Comparison of ENCODE assay signal across 10 cellular contexts in the genomic region with DNA sequence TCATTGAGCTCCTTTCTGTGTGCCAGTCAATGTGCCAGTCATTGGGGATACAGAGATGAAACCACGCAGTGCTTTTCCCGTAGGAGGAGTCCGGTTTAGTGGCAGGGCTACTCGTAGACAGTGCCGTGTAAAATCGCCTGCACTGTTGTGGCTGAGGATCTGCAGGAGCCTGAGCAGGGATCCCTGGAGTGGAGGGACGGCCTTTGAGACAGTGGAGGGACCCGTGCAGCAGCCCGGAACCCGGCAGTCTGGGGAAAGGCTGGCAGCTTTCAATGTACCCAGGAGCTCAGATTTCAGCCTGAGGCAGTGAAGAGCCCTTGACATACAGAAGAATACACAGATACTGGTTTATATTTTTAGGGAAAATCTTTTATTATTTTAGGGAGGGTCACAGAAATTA.
DNase-seq lines count a peak whose midpoint lies in the region; ATAC-seq and TF ChIP-seq lines count a peak whose summit lies in the region.
"Had no signal": no experiment of that assay in that cellular context is flagged by ENCODE, and none has a peak within 500 bp of the region (broad histone marks: within the 10 kb centered on the region; RNA-seq: fewer than 3 reads in every experiment).

No MANE protein-coding gene starts in this region.

- peak overlapping the region; percentile 56 to 75 (median 63) for H3K27ac ChIP-seq in gastrocnemius medialis
- H3K27ac ChIP-seq: RWPE1 had no signal

- in situ Hi-C loops in gastrocnemius medialis (cut with MboI; ENCODE audit: low sequenced_read_pairs in 4 of 4), result no loop called here

- no peaks in the 10 kb centered on the region for H3K9me3 ChIP-seq in gastrocnemius medialis

- no peaks in the 10 kb centered on the region for H3K27me3 Mint-ChIP-seq in activated CD4-positive, alpha-beta memory T cell treated with anti-CD3 and anti-CD28 coated beads for 36 hours
- H3K27me3 Mint-ChIP-seq in activated CD4-positive, alpha-beta memory T cell treated with anti-CD3 and anti-CD28 coated beads, Interleukin-2, amount 10 ng/mL, durations not matched to agents 7 days and 5 days, result no peaks in the 10 kb centered on the region

- no peak overlapping the region for H3K4me3 Mint-ChIP-seq in activated CD4-positive, alpha-beta memory T cell treated with anti-CD3 and anti-CD28 coated beads for 36 hours
- H3K4me3 Mint-ChIP-seq in activated CD4-positive, alpha-beta memory T cell treated with anti-CD3 and anti-CD28 coated beads, Interleukin-2, amount 10 ng/mL, durations not matched to agents 7 days and 5 days, result no peak overlapping the region

- H3K27ac Mint-ChIP-seq in activated CD4-positive, alpha-beta memory T cell treated with anti-CD3 and anti-CD28 coated beads for 36 hours, result peak overlapping the region; percentile 10
- no peak overlapping the region for H3K27ac Mint-ChIP-seq in activated CD4-positive, alpha-beta memory T cell treated with anti-CD3 and anti-CD28 coated beads, Interleukin-2, amount 10 ng/mL, durations not matched to agents 7 days and 5 days

- ATAC-seq in gastrocnemius medialis (peak; percentile 48 to 68), GM18498 (IDR thresholded peaks at IDR 0.05; ENCODE audit: unreplicated experiment) (no peak)

- no peak overlapping the region for H3K4me3 ChIP-seq in gastrocnemius medialis
- H3K4me3 ChIP-seq: K562 had no signal

- peaks cover 80% of the 10 kb centered on the region for H3K4me1 Mint-ChIP-seq in activated CD4-positive, alpha-beta memory T cell treated with anti-CD3 and anti-CD28 coated beads for 36 hours (ENCODE audit: low read depth)
- H3K4me1 Mint-ChIP-seq in activated CD4-positive, alpha-beta memory T cell treated with anti-CD3 and anti-CD28 coated beads, Interleukin-2, amount 10 ng/mL, durations not matched to agents 7 days and 5 days, result peaks cover 60% of the 10 kb centered on the region

- TF ChIP-seq CTCF in gastrocnemius medialis (IDR thresholded peaks at IDR 0.05 in 4 of 5, conservative IDR thresholded peaks at IDR 0.05 in 1 of 5), result no peak

- intact Hi-C loops in activated CD4-positive, alpha-beta memory T cell treated with anti-CD3 and anti-CD28 coated beads for 36 hours (cut with micrococcal nuclease), result no loop called here
- intact Hi-C loops in gastrocnemius medialis (cut with DNase I; ENCODE audit: low total_unique reads), result no loop called here
- intact Hi-C loops in posterior vena cava (cut with DNase I), result no loop called here

- no peaks in the 10 kb centered on the region for H3K9me3 Mint-ChIP-seq in activated CD4-positive, alpha-beta memory T cell treated with anti-CD3 and anti-CD28 coated beads for 36 hours
- H3K9me3 Mint-ChIP-seq in activated CD4-positive, alpha-beta memory T cell treated with anti-CD3 and anti-CD28 coated beads, Interleukin-2, amount 10 ng/mL, durations not matched to agents 7 days and 5 days, result no peaks in the 10 kb centered on the region

- POLR2A ChIA-PET in activated CD4-positive, alpha-beta memory T cell treated with anti-CD3 and anti-CD28 coated beads for 36 hours (lab: Charles Lee), result no interaction called here
- POLR2A ChIA-PET in activated CD4-positive, alpha-beta memory T cell treated with anti-CD3 and anti-CD28 coated beads, Interleukin-2, amount 10 ng/mL, durations not matched to agents 7 days and 5 days (lab: Charles Lee), result interaction anchor here (1.3 kb wide), 1 partner anchor 41 kb away, joined by 4 read pairs; no protein-coding TSS in a partner anchor

- no peaks in the 10 kb centered on the region for H3K27me3 ChIP-seq in gastrocnemius medialis

- no peak for DNase-seq in activated CD4-positive, alpha-beta memory T cell treated with anti-CD3 and anti-CD28 coated beads for 36 hours
- no peak for DNase-seq in activated CD4-positive, alpha-beta memory T cell treated with anti-CD3 and anti-CD28 coated beads, Interleukin-2, amount 10 ng/mL, durations not matched to agents 7 days and 5 days
- peak; percentile 75 for DNase-seq in NCI-H2171 treated with DMSO at 0.1 percent for 48 hours (lab: John Stamatoyannopoulos, UW)
- DNase-seq in cerebellar cortex (ENCODE audit: low spot score), result peak; percentile 43
- DNase-seq in gastrocnemius medialis, result peak in 1 of 2 donors; percentile 38
- no peak for DNase-seq in activated CD4-positive, alpha-beta T cell treated with anti-CD3 and anti-CD28 coated beads, Interleukin-2, amount 50 U/mL, for 1 hour
- no peak for DNase-seq in posterior vena cava (ENCODE audit: low spot score)

- CTCF ChIA-PET in activated CD4-positive, alpha-beta memory T cell treated with anti-CD3 and anti-CD28 coated beads for 36 hours (lab: Charles Lee), result no interaction called here
- CTCF ChIA-PET in activated CD4-positive, alpha-beta memory T cell treated with anti-CD3 and anti-CD28 coated beads, Interleukin-2, amount 10 ng/mL, durations not matched to agents 7 days and 5 days (lab: Charles Lee), result interaction anchor here (1.1 kb wide), 1 partner anchor 42 kb away, joined by 3 read pairs; no protein-coding TSS in a partner anchor

- H3K36me3 Mint-ChIP-seq in activated CD4-positive, alpha-beta memory T cell treated with anti-CD3 and anti-CD28 coated beads for 36 hours, result no peaks in the 10 kb centered on the region
- peaks cover 6% of the 10 kb centered on the region for H3K36me3 Mint-ChIP-seq in activated CD4-positive, alpha-beta memory T cell treated with anti-CD3 and anti-CD28 coated beads, Interleukin-2, amount 10 ng/mL, durations not matched to agents 7 days and 5 days (ENCODE audit: low read depth)

- no peak for TF ChIP-seq POLR2A in gastrocnemius medialis (IDR thresholded peaks at IDR 0.05)

- H3K4me1 ChIP-seq in gastrocnemius medialis, result peaks cover 78 to 81% of the 10 kb centered on the region in 2 donors

- no peaks in the 10 kb centered on the region for H3K36me3 ChIP-seq in gastrocnemius medialis

Comparison
In these comparisons a context has a peak if more than half of its experiments do, and no peak if none do; other contexts are left out.
1. DNase-seq: peak in NCI-H2171 treated with DMSO at 0.1 percent for 48 hours (single experiment) and cerebellar cortex (single experiment); none in activated CD4-positive, alpha-beta memory T cell treated with anti-CD3 and anti-CD28 coated beads for 36 hours (single experiment), activated CD4-positive, alpha-beta memory T cell treated with anti-CD3 and anti-CD28 coated beads, Interleukin-2, amount 10 ng/mL, durations not matched to agents 7 days and 5 days (single experiment), activated CD4-positive, alpha-beta T cell treated with anti-CD3 and anti-CD28 coated beads, Interleukin-2, amount 50 U/mL, for 1 hour (single experiment) and posterior vena cava (single experiment).